In the genomic region with DNA sequence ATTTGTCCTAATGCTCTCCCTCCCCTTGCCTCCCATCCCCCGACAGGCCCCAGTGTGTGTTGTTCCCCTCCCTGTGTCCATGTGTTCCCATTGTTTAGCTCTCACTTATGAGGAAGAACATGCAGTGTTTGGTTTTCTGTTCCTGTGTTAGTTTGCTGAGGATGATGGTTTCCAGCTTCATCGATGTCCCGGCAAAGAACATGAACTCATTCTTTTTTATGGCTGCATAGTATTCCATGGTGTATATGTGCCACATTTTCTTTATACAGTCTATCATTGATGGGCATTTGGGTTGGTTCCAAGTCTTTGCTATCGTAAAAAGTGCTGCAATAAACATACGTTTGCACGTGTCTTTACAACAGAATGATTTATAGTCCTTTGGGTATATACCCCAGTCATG, we compare ENCODE assay signal across 3 cellular contexts. TPM values are rescaled to one million over a fixed set of nuclear protein-coding genes. Genes with fewer than 3 reads are reported as not detected.
"Had no signal": no experiment of that assay in that cellular context is flagged by ENCODE, and none has a peak within 500 bp of the region (broad histone marks: within the 10 kb centered on the region; RNA-seq: fewer than 3 reads in every experiment).

No MANE protein-coding gene starts in this region.

RNA-seq across cellular contexts. Expression of a gene that starts 52.4 kb away (rescaled TPM):
- total RNA-seq: GM23248, H4, HFFc6 had no signal
- polyA plus RNA-seq: GM23248 had no signal

RNA-seq across cellular contexts. Expression of a gene that starts 59.3 kb away (rescaled TPM):
- total RNA-seq: H4, HFFc6 had no signal
